Comparison of ENCODE assay signal across 8 cellular contexts in the genomic region with DNA sequence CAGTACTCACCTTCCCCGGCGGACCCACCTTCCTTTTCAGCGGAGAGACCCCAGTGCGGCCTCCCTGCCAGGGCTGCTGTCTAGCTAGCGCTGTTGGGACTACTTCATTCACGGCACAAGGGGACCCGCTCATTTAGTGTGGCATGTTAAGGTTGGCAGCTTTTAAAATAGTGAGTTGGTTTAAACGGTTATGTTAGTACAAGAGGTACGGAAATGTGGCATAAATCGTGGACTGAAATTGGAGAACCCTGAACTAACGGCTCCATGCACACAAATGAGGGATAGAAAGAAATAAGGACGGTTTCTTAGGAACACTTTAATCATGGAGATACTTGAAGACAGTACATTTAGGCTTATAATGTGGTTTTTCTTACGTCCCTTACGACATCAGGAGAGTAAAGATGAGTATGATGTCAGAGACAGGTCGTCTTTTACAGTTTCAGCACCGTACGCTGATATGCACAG. TPM values are rescaled to one million over a fixed set of nuclear protein-coding genes. Genes with fewer than 3 reads are reported as not detected.
DNase-seq lines count a peak whose midpoint lies in the region; ATAC-seq and TF ChIP-seq lines count a peak whose summit lies in the region.

No MANE protein-coding gene starts in this region.

- peak overlapping the region; percentile 97 for H3K27ac ChIP-seq in lower lobe of right lung
- H3K27ac ChIP-seq in transverse colon, result peak overlapping the region; percentile 94 to 97 (median 97)

- peaks cover 6% of the 10 kb centered on the region; the same call in 1 of the 2 replicates for H3K27me3 Mint-ChIP-seq in HFFc6 (ENCODE audit: insufficient read depth)

- peak; percentile 62 for DNase-seq in NCI-H2171 treated with DMSO at 0.1 percent for 48 hours (lab: John Stamatoyannopoulos, UW)
- no peak for DNase-seq in NCI-H2171 (lab: John Stamatoyannopoulos, UW)
- no peak for DNase-seq in HFFc6
- DNase-seq in OCI-M1 (lab: John Stamatoyannopoulos, UW), result peak; percentile 69
- DNase-seq in cerebellum (ENCODE audit: low spot score), result peak; percentile 28
- no peak for DNase-seq in lower lobe of right lung
- DNase-seq in transverse colon, result no peak
- no peak for DNase-seq in activated effector memory CD4-positive, alpha-beta T cell treated with anti-CD3 and anti-CD28 coated beads, Interleukin-2, amount 50 U/mL, for 16 hours

- H3K9me3 Mint-ChIP-seq in HFFc6, result peaks cover 7% of the 10 kb centered on the region; the same call in 1 of the 2 replicates

- intact Hi-C loops in lower lobe of right lung (cut with DNase I) (no loop called here), transverse colon (cut with DNase I; ENCODE audit: low total_unique reads) (no loop called here)

- TF ChIP-seq CTCF in HFFc6 (IDR thresholded peaks at IDR 0.05), result no peak
- no peak for TF ChIP-seq CTCF in lower lobe of right lung (IDR thresholded peaks at IDR 0.05)
- no peak for TF ChIP-seq CTCF in transverse colon (IDR thresholded peaks at IDR 0.05)

- H3K27ac Mint-ChIP-seq in HFFc6, result peak overlapping the region; percentile 99

- peak; percentile 3 to 20 for ATAC-seq in lower lobe of right lung

- peaks cover 37% of the 10 kb centered on the region for H3K36me3 Mint-ChIP-seq in HFFc6 (ENCODE audit: low read depth)

- H3K36me3 ChIP-seq in lower lobe of right lung (peaks cover 11% of the 10 kb centered on the region), transverse colon (peaks cover 0 to 7% (median under 1%) of the 10 kb centered on the region in 4 donors)

- H3K4me3 Mint-ChIP-seq in HFFc6, result peak overlapping the region; percentile 92

- H3K9me3 ChIP-seq in lower lobe of right lung, result no peaks in the 10 kb centered on the region
- H3K9me3 ChIP-seq in transverse colon, result no peaks in the 10 kb centered on the region

- no peak for TF ChIP-seq EP300 in transverse colon (IDR thresholded peaks at IDR 0.05; ENCODE audit: low read depth)

- H3K4me1 ChIP-seq in lower lobe of right lung (peaks cover 37% of the 10 kb centered on the region), transverse colon (peaks cover 6 to 32% (median 26%) of the 10 kb centered on the region in 4 donors)

- 0 to 1% methylated on average over 12 to 17 of the region's 17 CpGs for WGBS in transverse colon (ENCODE audit: low coverage in 1 of 2), 2 donors

- TF ChIP-seq POLR2A in transverse colon (IDR thresholded peaks at IDR 0.05), result no peak

- H3K4me1 Mint-ChIP-seq in HFFc6 (ENCODE audit: low read depth), result peaks cover 73% of the 10 kb centered on the region

- H3K27me3 ChIP-seq in lower lobe of right lung (ENCODE audit: low read depth), result no peaks in the 10 kb centered on the region
- H3K27me3 ChIP-seq in transverse colon, result no peaks in the 10 kb centered on the region

- in situ Hi-C loops in transverse colon (cut with MboI; ENCODE audit: low pct_ligation_motif_present in 1 of 4, low pct_unique_long_range_greater_than_20kb in 1 of 4, low sequenced_read_pairs in 3 of 4), result no loop called here

- H3K4me3 ChIP-seq in lower lobe of right lung (peak overlapping the region; percentile 88), transverse colon (peak overlapping the region; percentile 72 to 81 (median 78))

RNA-seq across cellular contexts. Expression of a gene that starts 0.8 kb away (rescaled TPM):
- 10 to 100 TPM; 17.3 to 23.3 (median 21.3) TPM for total RNA-seq in HFFc6 (2021; fragmentation: NEBNext Ultra II Directional; extraction: Animal tissue kit (Norgen Biotek cat#: 25700))
- 26.4 TPM for total RNA-seq in cerebellum
- 20.6 TPM for total RNA-seq in lower lobe of right lung
- total RNA-seq in transverse colon, result 10 to 100 TPM; 12.1 to 29.2 (median 16.9) TPM

RNA-seq across cellular contexts. Expression of a gene that starts 0.8 kb away (rescaled TPM):
- total RNA-seq in HFFc6 (2021; fragmentation: NEBNext Ultra II Directional; extraction: Animal tissue kit (Norgen Biotek cat#: 25700)), result 100 to 1,000 TPM; 123 to 152 (median 137) TPM
- 37.3 TPM for total RNA-seq in cerebellum
- total RNA-seq in lower lobe of right lung, result 53.1 TPM
- total RNA-seq in transverse colon, result 10 to 100 TPM in 3 of 4 donors, 1 to 10 TPM in 1; 5.6 to 81.0 (median 29.3) TPM

Comparison
In these comparisons a context has a peak if more than half of its experiments do, and no peak if none do; other contexts are left out.
1. DNase-seq: peak in NCI-H2171 treated with DMSO at 0.1 percent for 48 hours (single experiment), OCI-M1 (single experiment) and cerebellum (single experiment); none in NCI-H2171 (single experiment), HFFc6 (single experiment), lower lobe of right lung (single experiment), transverse colon (single experiment) and activated effector memory CD4-positive, alpha-beta T cell treated with anti-CD3 and anti-CD28 coated beads, Interleukin-2, amount 50 U/mL, for 16 hours (single experiment).